Comparison of ENCODE assay signal across 28 cellular contexts in the genomic region with DNA sequence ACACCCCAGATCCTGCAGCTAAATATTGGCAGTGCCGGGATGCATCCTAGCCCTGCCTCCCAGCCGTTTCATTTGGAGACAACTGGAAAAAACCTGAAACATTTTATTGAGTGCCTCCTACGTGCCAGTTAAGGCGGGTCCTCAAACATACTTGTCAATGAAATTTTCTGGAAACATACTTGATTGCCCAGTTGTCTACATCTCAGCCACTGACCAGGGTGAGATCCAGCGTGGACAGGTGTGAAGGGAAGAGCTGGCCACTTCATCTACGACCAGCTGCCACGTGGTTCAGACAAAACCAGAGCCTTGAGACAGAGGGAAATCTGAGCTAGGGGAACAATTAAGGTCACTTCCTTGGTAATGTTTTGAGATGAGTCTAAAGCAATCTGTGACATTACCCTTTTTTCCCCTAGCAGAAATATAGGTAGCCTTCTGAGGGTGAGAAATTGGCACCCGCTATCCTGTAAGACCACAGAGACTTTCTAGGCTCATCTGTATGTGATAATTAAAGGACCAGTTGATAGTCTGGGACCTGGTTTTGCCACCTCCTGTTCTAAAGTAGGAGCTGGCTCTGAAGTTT.
"Had no signal": no experiment of that assay in that cellular context is flagged by ENCODE, and none has a peak within 500 bp of the region (broad histone marks: within the 10 kb centered on the region; RNA-seq: fewer than 3 reads in every experiment).

No MANE protein-coding gene starts in this region.

- ATAC-seq: activated CD4-positive, CD25-positive, alpha-beta regulatory T cell treated with anti-CD3 and anti-CD28 coated beads, Interleukin-2, amount 50 U/mL, for 24 hours; body of pancreas; gastrocnemius medialis; left ventricle myocardium superior; naive thymus-derived CD8-positive, alpha-beta T cell; right cardiac atrium had no signal

- H3K4me3 ChIP-seq: adrenal gland, body of pancreas, coronary artery, dorsolateral prefrontal cortex, gastrocnemius medialis, thoracic aorta, upper lobe of left lung, vagina had no signal

- H3K27me3 ChIP-seq: adrenal gland, body of pancreas, dorsolateral prefrontal cortex, gastrocnemius medialis, upper lobe of left lung, vagina had no signal

- H3K36me3 ChIP-seq: adrenal gland, gastrocnemius medialis, thoracic aorta, vagina had no signal

- FAIRE-seq: islet of Langerhans, TTC549 had no signal

- DNase-seq: activated CD4-positive, alpha-beta T cell treated with anti-CD3 and anti-CD28 coated beads for 48 hours; activated CD4-positive, alpha-beta T cell treated with anti-CD3 and anti-CD28 coated beads, Interleukin-2, amount 50 U/mL, for 48 hours; activated CD8-positive, alpha-beta memory T cell treated with anti-CD3 and anti-CD28 coated beads for 24 hours; activated effector memory CD4-positive, alpha-beta T cell treated with Interleukin-2 at 50 U/mL for 16 hours; activated naive CD4-positive, alpha-beta T cell treated with anti-CD3 and anti-CD28 coated beads for 36 hours; activated naive CD8-positive, alpha-beta T cell treated with anti-CD3 and anti-CD28 coated beads for 36 hours; adrenal gland; aorta; body of pancreas; cerebellar nuclear complex; dorsolateral prefrontal cortex; effector memory CD4-positive, alpha-beta T cell; gastrocnemius medialis; glutamatergic neuron; left ventricle myocardium superior; naive thymus-derived CD8-positive, alpha-beta T cell; posterior cingulate gyrus; right cardiac atrium; stimulated activated CD4-positive, alpha-beta T cell treated with anti-CD3 and anti-CD28 coated beads, Interleukin-2, amount 100 ng/mL, for 48 hours; T-helper 9 cell; upper lobe of left lung had no signal

- H3K9me3 ChIP-seq: adrenal gland, body of pancreas, gastrocnemius medialis, thoracic aorta, upper lobe of left lung, vagina had no signal

- H3K4me1 ChIP-seq: adrenal gland, body of pancreas, vagina had no signal

- H3K27ac ChIP-seq: adrenal gland, body of pancreas, coronary artery, dorsolateral prefrontal cortex, gastrocnemius medialis, thoracic aorta, upper lobe of left lung, vagina, VCaP had no signal
